ENCODE assay signal across 9 cellular contexts in the genomic region with DNA sequence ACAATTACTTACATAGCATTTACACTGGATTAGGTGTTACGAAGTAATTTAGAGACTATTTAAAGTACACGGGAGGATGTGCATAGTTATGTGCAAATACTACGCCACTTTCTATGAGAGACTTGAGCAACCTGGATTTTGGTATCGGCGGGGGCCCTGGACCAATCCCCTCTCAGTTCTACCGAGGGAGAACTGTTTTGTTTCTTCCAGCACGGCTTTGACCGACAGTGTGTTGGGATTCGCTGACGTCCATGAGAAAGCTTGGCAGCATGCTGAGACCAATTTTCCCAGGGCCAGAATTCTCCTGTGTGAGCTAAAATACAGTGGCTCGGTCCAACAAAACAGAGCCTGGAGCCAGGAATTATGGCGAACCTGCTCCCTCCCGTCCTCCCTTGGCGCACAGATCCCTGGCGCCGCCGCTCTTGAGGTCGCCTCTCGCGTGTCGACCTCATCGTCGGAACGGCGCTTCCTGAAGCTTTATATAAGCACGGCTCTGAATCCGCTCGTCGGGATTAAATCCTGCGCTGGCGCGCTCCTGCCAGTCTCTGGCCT. TPM values are rescaled to one million over a fixed set of nuclear protein-coding genes. Genes with fewer than 3 reads are reported as not detected.
A peak's percentile ranks its signal among the peaks of the same experiment; 100 is the strongest.
DNase-seq lines count a peak whose midpoint lies in the region; ATAC-seq and TF ChIP-seq lines count a peak whose summit lies in the region.
"Not testable (repeated sequence)": the region's sequence is repeated elsewhere in the genome, so short reads cannot be mapped to it uniquely, and the experiment has no call there.
"Had no signal": no experiment of that assay in that cellular context is flagged by ENCODE, and none has a peak within 500 bp of the region (broad histone marks: within the 10 kb centered on the region; RNA-seq: fewer than 3 reads in every experiment).

No MANE protein-coding gene starts in this region.

- not testable (repeated sequence) for TF ChIP-seq CTCF in activated CD8-positive, alpha-beta T cell treated with anti-CD3 and anti-CD28 coated beads for 36 hours (IDR thresholded peaks at IDR 0.05); gastroesophageal sphincter (IDR thresholded peaks at IDR 0.05); upper lobe of right lung (IDR thresholded peaks at IDR 0.05)

- H3K9me3 Mint-ChIP-seq in activated CD8-positive, alpha-beta T cell treated with anti-CD3 and anti-CD28 coated beads for 36 hours; memory B cell: not testable (repeated sequence)

- H3K4me3 Mint-ChIP-seq in activated CD8-positive, alpha-beta T cell treated with anti-CD3 and anti-CD28 coated beads for 36 hours; memory B cell: not testable (repeated sequence)

- not testable (repeated sequence) for DNase-seq in activated CD8-positive, alpha-beta T cell treated with anti-CD3 and anti-CD28 coated beads for 36 hours; memory B cell (ENCODE audit: low spot score in 2 of 2); upper lobe of right lung

- intact Hi-C loops in activated CD8-positive, alpha-beta T cell treated with anti-CD3 and anti-CD28 coated beads for 36 hours (cut with micrococcal nuclease); upper lobe of right lung (cut with DNase I): not testable (repeated sequence)

- ATAC-seq in GM18498 (IDR thresholded peaks at IDR 0.05; ENCODE audit: unreplicated experiment) = peak; percentile 17
- peak; percentile 2 for ATAC-seq in GM21526 (IDR thresholded peaks at IDR 0.05; ENCODE audit: low FRiP score, unreplicated experiment)
- ATAC-seq in HG02973 (IDR thresholded peaks at IDR 0.05; ENCODE audit: unreplicated experiment) = peak; percentile 2
- peak; percentile 5 for ATAC-seq in HG03457 (IDR thresholded peaks at IDR 0.05; ENCODE audit: unreplicated experiment)
- peak; percentile 12 for ATAC-seq in activated CD8-positive, alpha-beta T cell treated with anti-CD3 and anti-CD28 coated beads for 36 hours
- ATAC-seq in gastroesophageal sphincter = peak; percentile 54
- ATAC-seq in memory B cell (ENCODE audit: low read depth) = peak; percentile 21
- peak; percentile 45 for ATAC-seq in upper lobe of right lung

- not testable (repeated sequence) for H3K36me3 Mint-ChIP-seq in activated CD8-positive, alpha-beta T cell treated with anti-CD3 and anti-CD28 coated beads for 36 hours (ENCODE audit: low read depth); memory B cell

- not testable (repeated sequence) for H3K36me3 ChIP-seq in gastroesophageal sphincter, upper lobe of right lung

- not testable (repeated sequence) for TF ChIP-seq POLR2A in gastroesophageal sphincter (IDR thresholded peaks at IDR 0.05)

- no CpG with 5 or more reads among the region's 32 CpGs for WGBS in gastroesophageal sphincter (ENCODE audit: low coverage in 1 of 2), 2 donors

- H3K4me3 ChIP-seq in gastroesophageal sphincter, upper lobe of right lung: not testable (repeated sequence)

- not testable (repeated sequence) for H3K4me1 Mint-ChIP-seq in activated CD8-positive, alpha-beta T cell treated with anti-CD3 and anti-CD28 coated beads for 36 hours (ENCODE audit: low read depth); memory B cell

- CTCF ChIA-PET in activated CD8-positive, alpha-beta T cell treated with anti-CD3 and anti-CD28 coated beads for 36 hours (lab: Charles Lee) = not testable (repeated sequence)

- TF ChIP-seq EP300 in gastroesophageal sphincter (IDR thresholded peaks at IDR 0.05) = not testable (repeated sequence)

- not testable (repeated sequence) for H3K27me3 Mint-ChIP-seq in activated CD8-positive, alpha-beta T cell treated with anti-CD3 and anti-CD28 coated beads for 36 hours; memory B cell

- not testable (repeated sequence) for H3K27ac ChIP-seq in gastroesophageal sphincter, upper lobe of right lung

- not testable (repeated sequence) for H3K27ac Mint-ChIP-seq in activated CD8-positive, alpha-beta T cell treated with anti-CD3 and anti-CD28 coated beads for 36 hours; memory B cell

- H3K4me1 ChIP-seq in gastroesophageal sphincter, upper lobe of right lung: not testable (repeated sequence)

- not testable (repeated sequence) for H3K9me3 ChIP-seq in gastroesophageal sphincter, upper lobe of right lung

- not testable (repeated sequence) for H3K27me3 ChIP-seq in gastroesophageal sphincter, upper lobe of right lung

- POLR2A ChIA-PET in activated CD8-positive, alpha-beta T cell treated with anti-CD3 and anti-CD28 coated beads for 36 hours (lab: Charles Lee) = not testable (repeated sequence)

RNA-seq across cellular contexts. Expression of a gene that starts 49.3 kb away (rescaled TPM):
- total RNA-seq in activated CD8-positive, alpha-beta T cell treated with anti-CD3 and anti-CD28 coated beads for 36 hours = not detected
- total RNA-seq in gastroesophageal sphincter (10 to 100 TPM in 1 of 4 donors, 1 to 10 TPM in 1, under 1 TPM in 1, not detected in 1; 0.39 to 21.4 (median 8.6) TPM), upper lobe of right lung (40.9 TPM)
- total RNA-seq: M059J had no signal

Comparison
In these comparisons a context has a peak if more than half of its experiments do, and no peak if none do; other contexts are left out.
1. ATAC-seq: peak in every context shown above with its lines; median percentile 54 in gastroesophageal sphincter; 45 in upper lobe of right lung; 21 in memory B cell; 17 in GM18498; 12 in activated CD8-positive, alpha-beta T cell treated with anti-CD3 and anti-CD28 coated beads for 36 hours; 5 in HG03457; 2 in GM21526; 2 in HG02973.